Comparison of ENCODE assay signal across 8 cellular contexts in the genomic region with DNA sequence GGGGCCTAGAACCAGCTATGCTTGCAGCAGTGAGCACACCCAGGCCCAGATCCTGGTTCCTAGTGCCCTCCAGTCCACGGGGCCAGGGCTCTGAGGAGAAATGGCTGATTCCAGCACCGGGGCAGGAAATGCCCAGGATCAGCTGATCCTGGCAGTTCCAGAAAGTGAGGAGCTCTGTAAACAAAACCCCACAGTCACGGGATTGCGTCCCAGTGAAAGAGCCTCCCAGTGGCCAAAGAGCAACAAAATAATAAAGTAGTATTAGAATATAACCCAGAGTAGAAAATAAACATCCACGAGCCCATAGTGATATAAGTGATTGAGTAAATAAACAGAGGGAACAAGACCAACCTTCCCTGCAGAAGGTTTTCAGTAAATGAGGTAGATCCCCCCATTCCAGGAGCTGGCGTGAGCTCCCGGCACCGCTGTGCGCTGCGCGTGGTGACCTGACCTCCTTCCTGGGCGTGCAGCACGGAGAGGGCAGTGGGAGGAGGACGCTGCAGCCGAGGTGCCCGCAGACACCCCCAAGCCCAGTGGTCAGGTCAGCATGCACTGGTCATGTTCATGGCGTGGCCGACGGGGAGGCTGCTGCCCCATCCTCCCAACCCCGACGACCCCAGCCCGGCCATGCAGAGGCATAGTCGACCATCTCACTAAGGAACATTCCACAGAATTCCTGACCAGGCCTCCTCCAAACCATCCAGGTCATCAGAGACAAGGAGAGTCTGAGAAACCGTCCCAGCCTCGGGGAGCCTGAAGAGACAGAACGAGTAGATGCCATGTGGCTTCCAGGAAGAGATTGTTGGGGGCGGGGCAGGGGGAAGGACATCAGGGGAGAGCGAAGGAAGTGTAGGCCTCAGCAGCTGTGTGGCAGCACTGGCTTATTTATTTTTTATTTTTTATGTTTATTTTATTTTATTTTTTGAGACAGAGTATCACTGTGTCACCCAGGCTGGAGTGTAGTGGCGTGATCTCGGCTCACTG. TPM values are rescaled to one million over a fixed set of nuclear protein-coding genes. Genes with fewer than 3 reads are reported as not detected.
DNase-seq lines count a peak whose midpoint lies in the region; ATAC-seq and TF ChIP-seq lines count a peak whose summit lies in the region.

No MANE protein-coding gene starts in this region.

- no peaks in the 10 kb centered on the region for H3K9me3 ChIP-seq in SJSA1 (replicated peaks)

- TF ChIP-seq CTCF in BJ (IDR thresholded peaks at IDR 0.05; ENCODE audit: insufficient read depth, low read depth, low read length), result peak; percentile 40

- H3K27me3 ChIP-seq in BJ (ENCODE audit: control insufficient read depth, insufficient read depth, low read length) (no peaks in the 10 kb centered on the region), SJSA1 (replicated peaks) (no peaks in the 10 kb centered on the region)

- peak overlapping the region; percentile 62 for H3K27ac ChIP-seq in SJSA1

- ATAC-seq in GM21528 (IDR thresholded peaks at IDR 0.05; ENCODE audit: low FRiP score, unreplicated experiment) (no peak), HG03378 (IDR thresholded peaks at IDR 0.05; ENCODE audit: unreplicated experiment) (no peak), HG03196 (IDR thresholded peaks at IDR 0.05; ENCODE audit: unreplicated experiment) (no peak)

- H3K4me1 ChIP-seq in SJSA1 (replicated peaks), result peaks cover 9% of the 10 kb centered on the region

- POLR2A ChIA-PET in BJ (lab: Charles Lee), result interaction anchor here (0.7 kb wide), 1 partner anchor 256 kb away, joined by 3 read pairs; no protein-coding TSS in a partner anchor

- DNase-seq in BJ (ENCODE audit: low read depth), result no peak
- peak; percentile 40 to 60 for DNase-seq in SJSA1 (ENCODE audit: low read depth in 1 of 2, low spot score in 2 of 2)
- DNase-seq in fibroblast of the conjunctiva (ENCODE audit: low read depth), result peak; percentile 58
- peak in 52 of 56 donors; percentile 24 to 84 (median 63) for DNase-seq in nucleus accumbens (lab: John Stamatoyannopoulos, UW)
- no peak for DNase-seq in activated effector memory CD4-positive, alpha-beta T cell treated with anti-CD3 and anti-CD28 coated beads, Interleukin-2, amount 50 U/mL, for 16 hours

- H3K36me3 ChIP-seq in BJ (ENCODE audit: control insufficient read depth, insufficient read depth, low read length) (peaks cover 2% of the 10 kb centered on the region), SJSA1 (no peaks in the 10 kb centered on the region)

- CTCF ChIA-PET in BJ (lab: Yijun Ruan, JAX), result interaction anchor here (0.6 to 2.4 kb wide), 5 partner anchors 9 to 236 kb away, joined by 3 to 18 read pairs (median 3); a partner anchor contains a TSS

- H3K4me3 ChIP-seq in BJ (ENCODE audit: low read depth, low read length) (0 out of 2 replicates have a peak overlapping the region, but pooled peaks have one; percentile 10), SJSA1 (no peak overlapping the region)

RNA-seq across cellular contexts. Expression of a gene that starts 19.9 kb away (rescaled TPM):
- 18.1 and 25.8 TPM in 2 replicates for polyA plus RNA-seq in BJ (2011; rRNA removed)
- polyA minus RNA-seq in BJ (2011; rRNA and poly(A)+ RNA removed), result 17.6 and 25.5 TPM in 2 replicates
- total RNA-seq in SJSA1 (2014; rRNA removed; shearing (Covaris generic)), result 11.5 and 18.3 TPM in 2 replicates

RNA-seq across cellular contexts. Expression of a gene that starts 28.2 kb away (rescaled TPM):
- not detected in 2 replicates for polyA plus RNA-seq in BJ (2011; rRNA removed)
- polyA minus RNA-seq in BJ (2011; rRNA and poly(A)+ RNA removed), result not detected in 2 replicates
- not detected in 2 replicates for total RNA-seq in SJSA1 (2014; rRNA removed; shearing (Covaris generic))

RNA-seq across cellular contexts. Expression of a gene that starts 37.1 kb away (rescaled TPM):
- 139 and 260 TPM in 2 replicates for polyA plus RNA-seq in BJ (2011; rRNA removed)
- 91.7 and 117 TPM in 2 replicates for polyA minus RNA-seq in BJ (2011; rRNA and poly(A)+ RNA removed)
- total RNA-seq in SJSA1 (2014; rRNA removed; shearing (Covaris generic)), result 121 and 137 TPM in 2 replicates

RNA-seq across cellular contexts. Expression of a gene that starts 55.2 kb away (rescaled TPM):
- polyA plus RNA-seq in BJ (2011; rRNA removed), result 21.1 and 29.2 TPM in 2 replicates
- polyA minus RNA-seq in BJ (2011; rRNA and poly(A)+ RNA removed), result 4.8 and 7.2 TPM in 2 replicates
- total RNA-seq in SJSA1 (2014; rRNA removed; shearing (Covaris generic)), result 3.3 and 8.6 TPM in 2 replicates

Comparison
In these comparisons a context has a peak if more than half of its experiments do, and no peak if none do; other contexts are left out.
1. DNase-seq: peak in SJSA1 (2 of 2), fibroblast of the conjunctiva (single experiment) and nucleus accumbens (52 of 56); none in BJ (single experiment) and activated effector memory CD4-positive, alpha-beta T cell treated with anti-CD3 and anti-CD28 coated beads, Interleukin-2, amount 50 U/mL, for 16 hours (single experiment).